ENCODE assay signal across 12 cellular contexts in genomic region chr15:65384505-65384894, GRCh38. TPM values are rescaled to one million over a fixed set of nuclear protein-coding genes. Genes with fewer than 3 reads are reported as not detected.
A peak's percentile ranks its signal among the peaks of the same experiment; 100 is the strongest.
DNase-seq lines count a peak whose midpoint lies in the region; ATAC-seq, FAIRE-seq and TF ChIP-seq lines count a peak whose summit lies in the region.
"Had no signal": no experiment of that assay in that cellular context is flagged by ENCODE, and none has a peak within 500 bp of the region (broad histone marks: within the 10 kb centered on the region; RNA-seq: fewer than 3 reads in every experiment).

No MANE protein-coding gene starts in this region.

- peak overlapping the region; percentile 39 to 59 for H3K4me3 ChIP-seq in HCT116 (replicated peaks in 1 of 2; ENCODE audit: low read depth in 1 of 2, low read length in 2 of 2)
- H3K4me3 ChIP-seq in naive thymus-derived CD4-positive, alpha-beta T cell (ENCODE audit: low read length) = peak overlapping the region; percentile 83
- no peak overlapping the region for H3K4me3 ChIP-seq in small intestine (ENCODE audit: low read depth in 1 of 2, low read length in 2 of 2)

- WGBS in small intestine, 3 donors = 31 to 52% (median 51%) methylated on average over 4 of the region's 4 CpGs

- H3K79me2 ChIP-seq in HCT116 (ENCODE audit: insufficient read depth, low read length) = no peaks in the 10 kb centered on the region

- no peaks in the 10 kb centered on the region for H4K20me1 ChIP-seq in HCT116 (ENCODE audit: insufficient read depth)

- H3K9me2 ChIP-seq in HCT116 (ENCODE audit: insufficient read depth) = no peaks in the 10 kb centered on the region

- TF ChIP-seq CTCF in CD14-positive monocyte (IDR thresholded peaks at IDR 0.05) = no peak
- TF ChIP-seq CTCF in HCT116 (IDR thresholded peaks at IDR 0.05 in 2 of 3, conservative IDR thresholded peaks at IDR 0.05 in 1 of 3; ENCODE audit: borderline replicate concordance in 1 of 3, insufficient read depth in 1 of 3, low read depth in 2 of 3, low read length in 2 of 3) = no peak

- H3K27me3 Mint-ChIP-seq in CD14-positive monocyte (ENCODE audit: low read depth in 3 of 3) = peaks cover 42 to 62% (median 46%) of the 10 kb centered on the region in 3 donors
- peaks cover 24% of the 10 kb centered on the region for H3K27me3 Mint-ChIP-seq in activated naive CD8-positive, alpha-beta T cell treated with anti-CD3 and anti-CD28 coated beads for 36 hours
- H3K27me3 Mint-ChIP-seq in naive thymus-derived CD4-positive, alpha-beta T cell = peaks cover 8 to 49% (median 15%) of the 10 kb centered on the region in 5 donors
- H3K27me3 Mint-ChIP-seq: brain had no signal

- H3K36me3 Mint-ChIP-seq in CD14-positive monocyte = no peaks in the 10 kb centered on the region
- H3K36me3 Mint-ChIP-seq in activated naive CD8-positive, alpha-beta T cell treated with anti-CD3 and anti-CD28 coated beads for 36 hours = no peaks in the 10 kb centered on the region
- no peaks in the 10 kb centered on the region for H3K36me3 Mint-ChIP-seq in naive thymus-derived CD4-positive, alpha-beta T cell

- H3K4me2 ChIP-seq in HCT116 (ENCODE audit: low read length) = peak overlapping the region; percentile 95

- H3K27ac ChIP-seq in HCT116 (ENCODE audit: low read depth, low read length) (peak overlapping the region; percentile 70), small intestine (ENCODE audit: low read depth in 1 of 2, low read length in 1 of 2) (no peak overlapping the region)
- no peak overlapping the region for H3K27ac ChIP-seq in naive thymus-derived CD4-positive, alpha-beta T cell (ENCODE audit: low read depth, low read length)

- no TSS peak for BruUV-seq in HCT116 (replicated peaks; lab: Mats Ljungman, UMichigan)

- peak overlapping the region; percentile 85 to 91 for H3K4me3 Mint-ChIP-seq in CD14-positive monocyte
- peak overlapping the region; percentile 80 for H3K4me3 Mint-ChIP-seq in activated naive CD8-positive, alpha-beta T cell treated with anti-CD3 and anti-CD28 coated beads for 36 hours
- H3K4me3 Mint-ChIP-seq in naive thymus-derived CD4-positive, alpha-beta T cell = peak overlapping the region; percentile 85 to 91 (median 90)

- RAD21 ChIA-PET in HCT116 (lab: Charles Lee; ENCODE audit: low non-redundant PET in 1 of 2, low total read pairs in 2 of 2, uncharacterized antibody in 2 of 2, unreplicated experiment in 2 of 2) = interaction anchor here (1.1 to 1.9 kb wide), 3 partner anchors 64 to 66 kb away, joined by 3 to 11 read pairs (median 5); no protein-coding TSS in a partner anchor

- CTCF ChIA-PET in HCT116 (lab: Charles Lee) = interaction anchor here (0.9 to 3.7 kb wide), 16 partner anchors 10 to 199 kb away, joined by 3 to 39 read pairs (median 4); partner anchors contain the start of gene RNU5B-1
- CTCF ChIA-PET in naive thymus-derived CD4-positive, alpha-beta T cell (lab: Charles Lee) = interaction anchor here (1.1 to 6.6 kb wide), 7 partner anchors 11 to 350 kb away, joined by 4 to 45 read pairs (median 5); no protein-coding TSS in a partner anchor

- peaks cover 8 to 21% of the 10 kb centered on the region in 2 experiments for H3K4me1 ChIP-seq in HCT116 (ENCODE audit: control insufficient read depth in 1 of 2, insufficient read depth in 2 of 2, low read length in 2 of 2)
- peaks cover 4 to 9% of the 10 kb centered on the region in 2 donors for H3K4me1 ChIP-seq in naive thymus-derived CD4-positive, alpha-beta T cell (ENCODE audit: control insufficient read depth in 2 of 2, insufficient read depth in 2 of 2, low read length in 2 of 2)
- no peaks in the 10 kb centered on the region for H3K4me1 ChIP-seq in small intestine (ENCODE audit: control insufficient read depth in 2 of 2, insufficient read depth in 1 of 2, low read depth in 1 of 2, low read length in 1 of 2)

- no peak for TF ChIP-seq POLR2A in HCT116 (IDR thresholded peaks at IDR 0.05; ENCODE audit: borderline replicate concordance, extremely low read depth, insufficient read depth, insufficient read length)

- peaks cover 0 to 2% (median 0%) of the 10 kb centered on the region in 7 donors for H3K9me3 Mint-ChIP-seq in CD14-positive monocyte
- H3K9me3 Mint-ChIP-seq in activated naive CD8-positive, alpha-beta T cell treated with anti-CD3 and anti-CD28 coated beads for 36 hours = no peaks in the 10 kb centered on the region
- H3K9me3 Mint-ChIP-seq in naive thymus-derived CD4-positive, alpha-beta T cell = no peaks in the 10 kb centered on the region
- H3K9me3 Mint-ChIP-seq: brain had no signal

- no peak for TF ChIP-seq RAD21 in HCT116 (IDR thresholded peaks at IDR 0.05; ENCODE audit: low read depth)

- no peak for FAIRE-seq in small intestine (lab: Jason Lieb, UNC)
- FAIRE-seq: RCC 7860 had no signal

- DNase-seq in CD14-positive monocyte (ENCODE audit: low spot score) (no peak), HCT116 (ENCODE audit: low read depth, low spot score) (no peak), small intestine (no peak), RKO (ENCODE audit: low spot score) (no peak)
- DNase-seq in activated naive CD8-positive, alpha-beta T cell treated with anti-CD3 and anti-CD28 coated beads for 36 hours = no peak
- no peak for DNase-seq in naive thymus-derived CD4-positive, alpha-beta T cell
- no peak for DNase-seq in stimulated activated naive CD4-positive, alpha-beta T cell (lab: John Stamatoyannopoulos, UW)
- DNase-seq: GOT3 had no signal

- H3K9ac ChIP-seq in HCT116 (ENCODE audit: low read length) = peak overlapping the region; percentile 69

- peak overlapping the region; percentile 77 for H2AFZ ChIP-seq in HCT116 (ENCODE audit: low read depth, low read length, poor library complexity, severe bottlenecking)

- no peaks in the 10 kb centered on the region; the same call in 1 of the 2 replicates for H3K27me3 ChIP-seq in HCT116 (ENCODE audit: insufficient read depth, low read length)
- H3K27me3 ChIP-seq in naive thymus-derived CD4-positive, alpha-beta T cell (ENCODE audit: control insufficient read depth in 2 of 2, insufficient read depth in 2 of 2, low read length in 2 of 2) = no peaks in the 10 kb centered on the region
- peaks cover 0 to 4% of the 10 kb centered on the region in 2 donors for H3K27me3 ChIP-seq in small intestine (ENCODE audit: control insufficient read depth in 2 of 2, insufficient read depth in 2 of 2, low read length in 2 of 2)

- H3K36me3 ChIP-seq in HCT116 (ENCODE audit: control insufficient read depth in 1 of 2, insufficient read depth in 2 of 2, low read length in 2 of 2) = no peaks in the 10 kb centered on the region
- no peaks in the 10 kb centered on the region for H3K36me3 ChIP-seq in naive thymus-derived CD4-positive, alpha-beta T cell (ENCODE audit: control insufficient read depth in 2 of 3, insufficient read depth in 3 of 3, low read length in 3 of 3)
- no peaks in the 10 kb centered on the region for H3K36me3 ChIP-seq in small intestine (ENCODE audit: control insufficient read depth in 2 of 2, insufficient read depth in 2 of 2, low read length in 2 of 2)

- intact Hi-C loops in CD14-positive monocyte (cut with micrococcal nuclease) = loop anchor here (2.0 kb wide), 1 partner anchor 66 kb away; no protein-coding TSS in a partner anchor
- intact Hi-C loops in HCT116 (cut with micrococcal nuclease) = no loop called here
- intact Hi-C loops in naive thymus-derived CD4-positive, alpha-beta T cell (cut with micrococcal nuclease) = loop anchor here in 1 of 2 donors (2.0 kb wide), 1 partner anchor 330 kb away; no protein-coding TSS in a partner anchor

- peak; percentile 30 for ATAC-seq in HCT116
- ATAC-seq in naive thymus-derived CD4-positive, alpha-beta T cell = no peak
- ATAC-seq in HG02610 (IDR thresholded peaks at IDR 0.05; ENCODE audit: unreplicated experiment) = no peak

- peak overlapping the region in 1 of 7 donors; percentile 44 for H3K27ac Mint-ChIP-seq in CD14-positive monocyte
- H3K27ac Mint-ChIP-seq in activated naive CD8-positive, alpha-beta T cell treated with anti-CD3 and anti-CD28 coated beads for 36 hours = peak overlapping the region; percentile 66
- peak overlapping the region in 1 of 9 donors; percentile 64 for H3K27ac Mint-ChIP-seq in naive thymus-derived CD4-positive, alpha-beta T cell

- H3K9me3 ChIP-seq in HCT116 (ENCODE audit: control insufficient read depth in 1 of 2, insufficient read depth in 1 of 2, low read depth in 1 of 2, low read length in 2 of 2) (no peaks in the 10 kb centered on the region), small intestine (ENCODE audit: control insufficient read depth, low read depth) (no peaks in the 10 kb centered on the region)
- no peaks in the 10 kb centered on the region for H3K9me3 ChIP-seq in naive thymus-derived CD4-positive, alpha-beta T cell (ENCODE audit: control insufficient read depth in 2 of 3, low read length in 3 of 3)

- H3K4me1 Mint-ChIP-seq in CD14-positive monocyte = peaks cover 16% of the 10 kb centered on the region
- H3K4me1 Mint-ChIP-seq in activated naive CD8-positive, alpha-beta T cell treated with anti-CD3 and anti-CD28 coated beads for 36 hours = peaks cover 9% of the 10 kb centered on the region
- peaks cover 4 to 11% (median 8%) of the 10 kb centered on the region in 7 donors for H3K4me1 Mint-ChIP-seq in naive thymus-derived CD4-positive, alpha-beta T cell

- POLR2A ChIA-PET in HCT116 (lab: Charles Lee) = interaction anchor here (0.7 to 1.7 kb wide), 3 partner anchors 66 to 199 kb away, joined by 3 to 13 read pairs (median 6); partner anchors contain the start of genes CLPX and RNU5B-1
- POLR2A ChIA-PET in naive thymus-derived CD4-positive, alpha-beta T cell (lab: Charles Lee) = no interaction called here

TF ChIP-seq in HCT116, 20 proteins besides CTCF, POLR2A, EP300 and RAD21 (continues in another document):
- TF ChIP-seq ZNF274 (IDR thresholded peaks at IDR 0.05; ENCODE audit: low read depth, low read length) (no peak), SRF (IDR thresholded peaks at IDR 0.05; ENCODE audit: low read depth) (no peak), FOSL1 (IDR thresholded peaks at IDR 0.05; ENCODE audit: low read depth) (no peak), TCF7L2 (IDR thresholded peaks at IDR 0.05; ENCODE audit: borderline replicate concordance, extremely low read depth, insufficient read depth, insufficient read length) (no peak)

RNA-seq across cellular contexts. Expression of gene IGDCC3, which starts 6.7 kb away (rescaled TPM):
- polyA plus RNA-seq in CD14-positive monocyte (not detected), small intestine (under 1 TPM in 1 of 3 donors, not detected in 2; 0.18 TPM)
- 0.44 TPM for total RNA-seq in HCT116 (2021; ENCODE audit: unreplicated experiment)
- 0.15 and 0.16 TPM in 2 replicates for polyA plus RNA-seq in HCT116 (2012)
- total RNA-seq in activated naive CD8-positive, alpha-beta T cell treated with anti-CD3 and anti-CD28 coated beads for 36 hours = not detected
- not detected for total RNA-seq in naive thymus-derived CD4-positive, alpha-beta T cell
- polyA plus RNA-seq in naive thymus-derived CD4-positive, alpha-beta T cell = not detected
- polyA plus RNA-seq: liver had no signal

RNA-seq across cellular contexts. Expression of gene IGDCC4, which starts 38.2 kb away (rescaled TPM):
- polyA plus RNA-seq in CD14-positive monocyte (not detected), small intestine (under 1 TPM in 2 of 3 donors, not detected in 1; 0.27 to 0.61 TPM)
- total RNA-seq in HCT116 (2021; ENCODE audit: unreplicated experiment) = 1.2 TPM
- polyA plus RNA-seq in HCT116 (2012) = 0.42 and 0.57 TPM in 2 replicates
- under 1 TPM; 0.42 to 0.45 TPM for total RNA-seq in activated naive CD8-positive, alpha-beta T cell treated with anti-CD3 and anti-CD28 coated beads for 36 hours
- under 1 TPM in 4 of 5 experiments, not detected in 1; 0.08 to 0.34 (median 0.14) TPM for total RNA-seq in naive thymus-derived CD4-positive, alpha-beta T cell
- polyA plus RNA-seq in naive thymus-derived CD4-positive, alpha-beta T cell = under 1 TPM in 1 of 2 donors, not detected in 1; 0.12 TPM
- polyA plus RNA-seq: liver had no signal

Comparison
In these comparisons a context has a peak if more than half of its experiments do, and no peak if none do; other contexts are left out.
1. H3K4me3 ChIP-seq: peak in HCT116 (2 of 2) and naive thymus-derived CD4-positive, alpha-beta T cell (single experiment); none in small intestine (0 of 2).
2. Peak in every context shown above with its lines, with median percentiles within 50 percentile points of each other: H3K4me3 Mint-ChIP-seq.